1 cellular context compared by ENCODE assay signal in genomic region chrX:68921937-68922456, GRCh38.
TF ChIP-seq lines count a peak whose summit lies in the region.

No MANE protein-coding gene starts in this region.

TF ChIP-seq in HCT116, 20 proteins besides CTCF, POLR2A, EP300 and RAD21 (continued from another document):
- TF ChIP-seq, protein P1, sequence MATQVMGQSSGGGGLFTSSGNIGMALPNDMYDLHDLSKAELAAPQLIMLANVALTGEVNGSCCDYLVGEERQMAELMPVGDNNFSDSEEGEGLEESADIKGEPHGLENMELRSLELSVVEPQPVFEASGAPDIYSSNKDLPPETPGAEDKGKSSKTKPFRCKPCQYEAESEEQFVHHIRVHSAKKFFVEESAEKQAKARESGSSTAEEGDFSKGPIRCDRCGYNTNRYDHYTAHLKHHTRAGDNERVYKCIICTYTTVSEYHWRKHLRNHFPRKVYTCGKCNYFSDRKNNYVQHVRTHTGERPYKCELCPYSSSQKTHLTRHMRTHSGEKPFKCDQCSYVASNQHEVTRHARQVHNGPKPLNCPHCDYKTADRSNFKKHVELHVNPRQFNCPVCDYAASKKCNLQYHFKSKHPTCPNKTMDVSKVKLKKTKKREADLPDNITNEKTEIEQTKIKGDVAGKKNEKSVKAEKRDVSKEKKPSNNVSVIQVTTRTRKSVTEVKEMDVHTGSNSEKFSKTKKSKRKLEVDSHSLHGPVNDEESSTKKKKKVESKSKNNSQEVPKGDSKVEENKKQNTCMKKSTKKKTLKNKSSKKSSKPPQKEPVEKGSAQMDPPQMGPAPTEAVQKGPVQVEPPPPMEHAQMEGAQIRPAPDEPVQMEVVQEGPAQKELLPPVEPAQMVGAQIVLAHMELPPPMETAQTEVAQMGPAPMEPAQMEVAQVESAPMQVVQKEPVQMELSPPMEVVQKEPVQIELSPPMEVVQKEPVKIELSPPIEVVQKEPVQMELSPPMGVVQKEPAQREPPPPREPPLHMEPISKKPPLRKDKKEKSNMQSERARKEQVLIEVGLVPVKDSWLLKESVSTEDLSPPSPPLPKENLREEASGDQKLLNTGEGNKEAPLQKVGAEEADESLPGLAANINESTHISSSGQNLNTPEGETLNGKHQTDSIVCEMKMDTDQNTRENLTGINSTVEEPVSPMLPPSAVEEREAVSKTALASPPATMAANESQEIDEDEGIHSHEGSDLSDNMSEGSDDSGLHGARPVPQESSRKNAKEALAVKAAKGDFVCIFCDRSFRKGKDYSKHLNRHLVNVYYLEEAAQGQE (IDR thresholded peaks at IDR 0.05; ENCODE audit: low read depth): no peak
- no peak for TF ChIP-seq CEBPB (IDR thresholded peaks at IDR 0.05; ENCODE audit: low read depth)
TF ChIP-seq in HCT116: peak in this region for 0.
